In the genomic region with DNA sequence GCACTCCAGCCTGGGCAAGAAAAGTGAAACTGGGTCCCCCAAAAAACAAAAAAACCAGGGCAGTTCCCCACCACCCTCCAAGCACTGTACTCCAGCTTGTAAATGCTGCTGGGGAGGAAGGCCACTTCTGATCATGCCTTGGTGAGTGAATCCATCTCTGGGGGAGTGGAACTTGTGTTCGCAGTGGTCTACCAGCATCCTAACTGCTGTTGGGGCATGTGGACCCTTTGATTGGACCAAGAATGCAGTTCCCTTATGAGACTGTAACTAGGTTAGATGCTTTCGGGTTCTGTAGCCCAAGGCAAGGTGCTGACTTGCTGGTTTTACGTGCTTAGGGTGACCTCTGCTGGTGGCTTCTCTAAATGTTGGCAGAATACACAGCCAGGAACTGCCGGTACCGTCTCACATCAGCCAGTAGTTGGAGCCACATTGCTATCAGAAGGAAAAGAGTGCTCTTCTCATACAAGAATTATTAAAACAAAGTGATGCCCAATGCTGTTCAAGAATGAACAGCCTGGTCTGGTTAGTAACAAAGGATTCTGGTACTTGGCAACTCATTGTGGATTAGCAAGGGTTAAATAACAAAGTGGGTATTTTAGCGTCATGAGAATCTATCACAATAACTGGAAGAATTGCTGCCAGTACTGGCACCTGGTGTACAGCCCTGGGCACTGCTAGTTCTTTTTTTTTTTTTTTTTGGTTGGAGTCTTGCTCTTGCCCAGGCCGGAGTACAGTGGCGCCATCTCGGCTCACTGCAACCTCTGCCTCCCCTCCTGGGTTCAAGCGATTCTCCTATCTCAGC, we compare ENCODE assay signal across 8 cellular contexts. TPM values are rescaled to one million over a fixed set of nuclear protein-coding genes. Genes with fewer than 3 reads are reported as not detected.
A peak's percentile ranks its signal among the peaks of the same experiment; 100 is the strongest.
DNase-seq lines count a peak whose midpoint lies in the region; ATAC-seq, FAIRE-seq and TF ChIP-seq lines count a peak whose summit lies in the region.

No MANE protein-coding gene starts in this region.

- H3K4me3 Mint-ChIP-seq in central memory CD8-positive, alpha-beta T cell: no peak overlapping the region

- intact Hi-C loops in kidney (cut with DNase I): loop anchor here (10.0 kb wide), 1 partner anchor 104 kb away; a partner anchor contains a TSS

- DNase-seq in Ammon's horn (ENCODE audit: low spot score): peak; percentile 98
- DNase-seq in GM19238 (ENCODE audit: insufficient read length, low spot score): peak; percentile 87
- DNase-seq in NCI-H460 (ENCODE audit: extremely low read depth, low read depth): peak; percentile 92
- DNase-seq in activated CD4-positive, CD25-positive, alpha-beta regulatory T cell treated with anti-CD3 and anti-CD28 coated beads, Interleukin-2, amount 50 U/mL, for 16 hours (ENCODE audit: low read depth, low spot score): peak; percentile 89
- DNase-seq in central memory CD8-positive, alpha-beta T cell (ENCODE audit: low spot score in 2 of 2): peak; percentile 88 to 93
- peak; percentile 77 for DNase-seq in kidney
- DNase-seq in stimulated activated CD4-positive, alpha-beta T cell treated with anti-CD3 and anti-CD28 coated beads, Interleukin-2, amount 100 ng/mL, for 4 hours (ENCODE audit: low read depth): peak; percentile 87

- no peaks in the 10 kb centered on the region for H3K27me3 Mint-ChIP-seq in central memory CD8-positive, alpha-beta T cell

- H3K4me1 ChIP-seq in kidney (ENCODE audit: control insufficient read depth in 1 of 2, insufficient read depth in 1 of 2, low read depth in 1 of 2, low read length in 2 of 2): no peaks in the 10 kb centered on the region

- H3K36me3 ChIP-seq in kidney (ENCODE audit: control insufficient read depth in 1 of 2, insufficient read depth in 2 of 2, low read length in 2 of 2): no peaks in the 10 kb centered on the region

- H3K27ac ChIP-seq in kidney (ENCODE audit: low read depth in 2 of 2, low read length in 2 of 2): no peak overlapping the region

- FAIRE-seq in kidney (lab: Jason Lieb, UNC): peak; percentile 97

- peaks cover 7% of the 10 kb centered on the region for H3K4me1 Mint-ChIP-seq in central memory CD8-positive, alpha-beta T cell

- peak overlapping the region; percentile 42 for H3K27ac Mint-ChIP-seq in central memory CD8-positive, alpha-beta T cell (ENCODE audit: low read depth)

- H3K9me3 Mint-ChIP-seq in central memory CD8-positive, alpha-beta T cell: no peaks in the 10 kb centered on the region

- no peak overlapping the region for H3K4me3 ChIP-seq in kidney (ENCODE audit: low read length in 2 of 2)

- peak; percentile 88 for ATAC-seq in HG03439 (IDR thresholded peaks at IDR 0.05; ENCODE audit: unreplicated experiment)
- ATAC-seq in central memory CD8-positive, alpha-beta T cell (replicated peaks; ENCODE audit: extremely low read depth, poor library complexity, severe bottlenecking): peak; percentile 99

- TF ChIP-seq CTCF in kidney (IDR thresholded peaks at IDR 0.05; ENCODE audit: borderline replicate concordance, extremely low read depth, insufficient read depth): peak; percentile 99

- H3K36me3 Mint-ChIP-seq in central memory CD8-positive, alpha-beta T cell (ENCODE audit: insufficient read depth): peaks cover 8% of the 10 kb centered on the region

- no peaks in the 10 kb centered on the region for H3K9me3 ChIP-seq in kidney (ENCODE audit: control insufficient read depth in 1 of 2, low read length in 2 of 2)

- no peak overlapping the region for H3K9ac ChIP-seq in kidney (ENCODE audit: low read length in 2 of 2)

RNA-seq across cellular contexts. Expression of a gene that starts 13.0 kb away (rescaled TPM):
- 23.0 TPM in 2 replicates for total RNA-seq in NCI-H460 (2014; rRNA removed; shearing (Covaris generic))
- polyA plus RNA-seq in NCI-H460 (2014; cell fraction: nucleus; rRNA removed): 15.1 and 31.0 TPM in 2 replicates
- 37.5 TPM for total RNA-seq in kidney
- 17.7 TPM for polyA plus RNA-seq in kidney (ENCODE audit: insufficient read depth, low read depth, low replicate concordance)

RNA-seq across cellular contexts. Expression of a gene that starts 13.3 kb away (rescaled TPM):
- 53.6 and 64.3 TPM in 2 replicates for total RNA-seq in NCI-H460 (2014; rRNA removed; shearing (Covaris generic))
- 12.2 and 37.0 TPM in 2 replicates for polyA plus RNA-seq in NCI-H460 (2014; cell fraction: nucleus; rRNA removed)
- 181 TPM for total RNA-seq in kidney
- polyA plus RNA-seq in kidney (ENCODE audit: insufficient read depth, low read depth, low replicate concordance): 186 TPM

RNA-seq across cellular contexts. Expression of a gene that starts 22.8 kb away (rescaled TPM):
- not detected in 2 replicates for total RNA-seq in NCI-H460 (2014; rRNA removed; shearing (Covaris generic))
- polyA plus RNA-seq in NCI-H460 (2014; cell fraction: nucleus; rRNA removed): not detected in 2 replicates
- 5.9 TPM for total RNA-seq in kidney
- polyA plus RNA-seq in kidney (ENCODE audit: insufficient read depth, low read depth, low replicate concordance): 1.2 TPM

RNA-seq across cellular contexts. Expression of a gene that starts 27.5 kb away (rescaled TPM):
- 24.7 and 28.4 TPM in 2 replicates for total RNA-seq in NCI-H460 (2014; rRNA removed; shearing (Covaris generic))
- 21.3 and 33.9 TPM in 2 replicates for polyA plus RNA-seq in NCI-H460 (2014; cell fraction: nucleus; rRNA removed)
- total RNA-seq in kidney: 48.6 TPM
- polyA plus RNA-seq in kidney (ENCODE audit: insufficient read depth, low read depth, low replicate concordance): 48.7 TPM

RNA-seq across cellular contexts. Expression of a gene that starts 37.3 kb away (rescaled TPM):
- not detected in 2 replicates for total RNA-seq in NCI-H460 (2014; rRNA removed; shearing (Covaris generic))
- polyA plus RNA-seq in NCI-H460 (2014; cell fraction: nucleus; rRNA removed): not detected in 2 replicates
- 0.76 TPM for total RNA-seq in kidney
- not detected for polyA plus RNA-seq in kidney (ENCODE audit: insufficient read depth, low read depth, low replicate concordance)
